ENCODE assay signal across 2 cellular contexts in the genomic region with DNA sequence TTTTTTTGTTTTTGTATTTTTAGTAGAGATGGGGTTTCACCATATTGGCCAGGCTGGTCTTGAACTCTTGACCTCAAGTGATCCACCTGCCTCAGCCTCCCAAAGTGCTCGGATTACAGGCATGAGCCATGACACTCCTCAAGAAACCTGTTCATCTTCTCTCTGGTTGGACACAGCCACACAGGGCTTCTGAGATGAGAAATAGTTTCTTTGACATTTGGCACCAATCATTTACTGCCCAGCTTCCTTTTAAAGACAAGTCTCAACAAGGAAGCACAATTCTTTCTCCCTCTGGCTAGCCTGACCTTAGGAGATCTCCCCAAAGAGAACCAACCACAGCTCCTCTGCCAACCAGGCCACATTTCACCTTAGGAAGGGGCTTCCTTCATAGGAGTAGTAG. TPM values are rescaled to one million over a fixed set of nuclear protein-coding genes. Genes with fewer than 3 reads are reported as not detected.
"Had no signal": no experiment of that assay in that cellular context is flagged by ENCODE, and none has a peak within 500 bp of the region (broad histone marks: within the 10 kb centered on the region; RNA-seq: fewer than 3 reads in every experiment).

No MANE protein-coding gene starts in this region.

RNA-seq across cellular contexts. Expression of a gene that starts 14.0 kb away (rescaled TPM):
- total RNA-seq: RPMI7951, SJCRH30 had no signal
